ENCODE assay signal across 1 cellular context in the genomic region with DNA sequence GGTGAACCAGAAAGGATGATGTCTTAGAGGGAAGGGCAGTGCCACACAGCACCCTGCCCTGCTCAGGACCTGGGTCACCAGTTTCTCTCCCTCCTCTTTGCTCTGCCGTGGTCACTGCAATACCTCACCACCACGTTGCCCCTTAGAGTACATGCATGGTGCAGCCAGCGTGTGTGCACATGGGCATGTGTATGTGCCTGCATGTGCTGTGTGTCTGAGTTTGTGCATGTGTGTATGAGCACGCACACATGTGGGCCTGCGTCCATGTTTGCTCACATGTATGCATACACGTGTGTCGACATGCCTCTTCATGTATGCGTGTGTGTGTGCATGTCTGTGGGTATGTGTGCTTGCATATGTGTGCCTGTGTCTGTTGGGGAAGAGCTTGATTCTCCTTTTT.
TF ChIP-seq lines count a peak whose summit lies in the region.

No MANE protein-coding gene starts in this region.

TF ChIP-seq in GM12891, 5 proteins besides CTCF, POLR2A, EP300 and RAD21 (continued from another document):
- no peak for TF ChIP-seq SPI1 (IDR thresholded peaks at IDR 0.05; ENCODE audit: low read depth, low read length)
